In the genomic region with DNA sequence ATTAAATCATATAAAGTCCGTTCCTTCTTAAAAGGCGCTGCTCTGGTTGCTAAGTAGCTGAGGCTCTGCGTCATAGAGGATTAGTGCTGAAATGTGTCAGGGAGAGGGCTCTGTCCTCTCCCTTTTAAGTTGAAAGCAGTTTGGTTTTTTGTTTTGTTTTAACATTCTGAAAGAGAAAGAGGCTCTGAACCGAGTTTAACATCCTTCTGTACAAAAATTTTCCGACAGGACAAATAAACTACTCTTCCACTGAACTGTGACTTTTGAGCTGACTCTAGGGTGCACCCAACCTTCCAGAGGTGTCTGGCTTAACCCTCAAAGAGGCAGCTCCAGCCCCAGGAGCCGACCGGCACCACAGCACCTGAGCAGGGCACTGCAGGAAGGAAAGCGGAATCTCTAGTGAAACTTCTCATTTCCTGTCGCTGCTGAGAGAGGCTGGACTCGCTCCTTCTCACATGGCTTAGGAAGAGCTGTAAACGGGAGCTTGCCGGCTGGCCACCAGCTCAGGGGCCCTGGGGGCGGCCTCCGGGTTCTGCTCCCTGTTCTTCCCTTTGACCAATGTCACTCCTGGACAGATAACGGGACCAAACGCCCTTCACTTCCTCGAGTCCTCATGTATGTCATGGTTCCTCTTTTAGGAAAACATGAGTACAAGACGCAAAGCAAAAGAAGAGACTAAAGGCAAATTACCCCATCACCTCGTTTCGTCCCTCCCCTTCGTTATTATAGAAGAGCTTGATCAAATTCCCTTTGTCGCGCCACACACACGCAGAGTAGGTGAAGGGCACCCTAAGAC, we compare ENCODE assay signal across 8 cellular contexts. TPM values are rescaled to one million over a fixed set of nuclear protein-coding genes. Genes with fewer than 3 reads are reported as not detected.
DNase-seq lines count a peak whose midpoint lies in the region; ATAC-seq, FAIRE-seq and TF ChIP-seq lines count a peak whose summit lies in the region.

No MANE protein-coding gene starts in this region.

- DNase-seq in activated CD4-positive, alpha-beta T cell treated with anti-CD3 and anti-CD28 coated beads for 36 hours = peak; percentile 62
- DNase-seq in activated CD4-positive, alpha-beta T cell treated with anti-CD3 and anti-CD28 coated beads for 1 hour = no peak
- DNase-seq in brain microvascular endothelial cell (peak; percentile 7), keratinocyte (ENCODE audit: low read depth, low spot score) (no peak), GOT3 (lab: John Stamatoyannopoulos, UW) (no peak)
- DNase-seq in stimulated activated CD4-positive, alpha-beta T cell treated with anti-CD3 and anti-CD28 coated beads, Interleukin-15, amount 100 ng/mL, for 48 hours (ENCODE audit: low read depth in 2 of 2) = peak; percentile 16 to 31

- H3F3A ChIP-seq in SU-DHL-6 (ENCODE audit: insufficient read depth) = peaks cover 11% of the 10 kb centered on the region; the same call in 1 of the 2 replicates

- dilution Hi-C loops in keratinocyte (cut with MboI; ENCODE audit: extremely low pct_ligation_motif_present, low sequenced_read_pairs) = no loop called here

- peak overlapping the region; percentile 90 for H3K4me3 ChIP-seq in SU-DHL-6 (ENCODE audit: insufficient read depth, low read length, poor library complexity, severe bottlenecking)
- peak overlapping the region; percentile 51 for H3K4me3 ChIP-seq in brain microvascular endothelial cell (ENCODE audit: low read depth, low read length)
- peak overlapping the region in 2 of 3 experiments; percentile 51 to 61 for H3K4me3 ChIP-seq in keratinocyte (ENCODE audit: control insufficient read depth in 2 of 3, extremely low read depth in 1 of 3, insufficient read depth in 2 of 3, low read depth in 1 of 3, low read length in 3 of 3)

- H3K9me3 ChIP-seq in SU-DHL-6 (ENCODE audit: insufficient read depth, low read length) = no peaks in the 10 kb centered on the region
- no peaks in the 10 kb centered on the region for H3K9me3 ChIP-seq in keratinocyte (ENCODE audit: control insufficient read depth, low read depth, low read length)

- TF ChIP-seq CTCF in SU-DHL-6 (IDR thresholded peaks at IDR 0.05; ENCODE audit: insufficient read depth, low read length, poor library complexity, severe bottlenecking) (no peak), brain microvascular endothelial cell (IDR thresholded peaks at IDR 0.05; ENCODE audit: low read depth, low read length, missing control alignments) (no peak), keratinocyte (optimal IDR thresholded peaks at IDR 0.05 in 1 of 3, IDR thresholded peaks at IDR 0.05 in 1 of 3, conservative IDR thresholded peaks at IDR 0.05 in 1 of 3; ENCODE audit: extremely low read depth in 1 of 3, insufficient read depth in 2 of 3, low read length in 3 of 3) (no peak)

- no peaks in the 10 kb centered on the region for H3K36me3 Mint-ChIP-seq in activated CD4-positive, alpha-beta T cell treated with anti-CD3 and anti-CD28 coated beads for 36 hours (ENCODE audit: low read depth)

- POLR2A ChIA-PET in activated CD4-positive, alpha-beta T cell treated with anti-CD3 and anti-CD28 coated beads for 36 hours (lab: Charles Lee) = interaction anchor here (0.8 kb wide), 3 partner anchors 9 to 170 kb away, joined by 3 to 4 read pairs (median 3); no protein-coding TSS in a partner anchor

- H2AFZ ChIP-seq in SU-DHL-6 (ENCODE audit: low read depth, low read length, severe bottlenecking) (peak overlapping the region; percentile 86), keratinocyte (ENCODE audit: control insufficient read depth, low read length) (peak overlapping the region; percentile 88)

- CTCF ChIA-PET in activated CD4-positive, alpha-beta T cell treated with anti-CD3 and anti-CD28 coated beads for 36 hours (lab: Charles Lee) = interaction anchor here (0.7 to 1.9 kb wide), 14 partner anchors 8 to 182 kb away, joined by 3 to 13 read pairs (median 4); no protein-coding TSS in a partner anchor

- H3K4me3 Mint-ChIP-seq in activated CD4-positive, alpha-beta T cell treated with anti-CD3 and anti-CD28 coated beads for 36 hours = peak overlapping the region; percentile 84

- peak; percentile 85 for ATAC-seq in activated CD4-positive, alpha-beta T cell treated with anti-CD3 and anti-CD28 coated beads for 36 hours
- peak; percentile 79 for ATAC-seq in HG03095 (IDR thresholded peaks at IDR 0.05; ENCODE audit: unreplicated experiment)

- H3K9me1 ChIP-seq in keratinocyte (ENCODE audit: control insufficient read depth, extremely low read depth, insufficient read depth, low read length) = no peaks in the 10 kb centered on the region

- H3K36me3 ChIP-seq in SU-DHL-6 (ENCODE audit: low read length) = no peaks in the 10 kb centered on the region
- no peaks in the 10 kb centered on the region for H3K36me3 ChIP-seq in brain microvascular endothelial cell (replicated peaks)
- no peaks in the 10 kb centered on the region for H3K36me3 ChIP-seq in keratinocyte (ENCODE audit: control insufficient read depth in 2 of 2, extremely low read depth in 1 of 2, insufficient read depth in 2 of 2, low read length in 2 of 2)

- H3K9ac ChIP-seq in SU-DHL-6 (ENCODE audit: low read length) (peak overlapping the region; percentile 42), keratinocyte (ENCODE audit: control insufficient read depth, extremely low read depth, insufficient read depth, low read length) (peak overlapping the region; percentile 11)

- H3K4me2 ChIP-seq in SU-DHL-6 (ENCODE audit: low read depth, low read length, poor library complexity, severe bottlenecking) (peak overlapping the region; percentile 88), keratinocyte (ENCODE audit: control insufficient read depth, extremely low read depth, insufficient read depth, low read depth, low read length) (peak overlapping the region; percentile 93)

- no peaks in the 10 kb centered on the region for H3K27me3 ChIP-seq in SU-DHL-6 (ENCODE audit: low read length)
- H3K27me3 ChIP-seq in brain microvascular endothelial cell (replicated peaks) = peaks cover 17% of the 10 kb centered on the region
- peaks cover 9% of the 10 kb centered on the region for H3K27me3 ChIP-seq in keratinocyte (ENCODE audit: control insufficient read depth, extremely low read depth, insufficient read depth, low read length)

- H3K9me3 Mint-ChIP-seq in activated CD4-positive, alpha-beta T cell treated with anti-CD3 and anti-CD28 coated beads for 36 hours (ENCODE audit: low read depth) = no peaks in the 10 kb centered on the region

- in situ Hi-C loops in brain microvascular endothelial cell (cut with HindIII; ENCODE audit: low pct_ligation_motif_present, low sequenced_read_pairs) = no loop called here

- peak; percentile 26 for FAIRE-seq in keratinocyte (lab: Jason Lieb, UNC)

- no peaks in the 10 kb centered on the region for H3K79me2 ChIP-seq in SU-DHL-6 (ENCODE audit: insufficient read depth, low read length)
- no peaks in the 10 kb centered on the region for H3K79me2 ChIP-seq in keratinocyte (ENCODE audit: control insufficient read depth, insufficient read depth, low read length)

- peaks cover 23% of the 10 kb centered on the region for H3K4me1 Mint-ChIP-seq in activated CD4-positive, alpha-beta T cell treated with anti-CD3 and anti-CD28 coated beads for 36 hours

- intact Hi-C loops in activated CD4-positive, alpha-beta T cell treated with anti-CD3 and anti-CD28 coated beads for 36 hours (cut with DNase I, micrococcal nuclease) = loop anchor here (1.0 to 10.0 kb wide), 10 partner anchors 27 to 909 kb away; a partner anchor contains a TSS

- H3K4me1 ChIP-seq in keratinocyte (ENCODE audit: control insufficient read depth, extremely low read depth, insufficient read depth, low read length) = peaks cover 8% of the 10 kb centered on the region

- H3K27ac ChIP-seq in SU-DHL-6 (ENCODE audit: low read depth, low read length) (no peak overlapping the region), brain microvascular endothelial cell (no peak overlapping the region), keratinocyte (ENCODE audit: control insufficient read depth, insufficient read depth, low read length) (no peak overlapping the region)

- no peaks in the 10 kb centered on the region for H3K27me3 Mint-ChIP-seq in activated CD4-positive, alpha-beta T cell treated with anti-CD3 and anti-CD28 coated beads for 36 hours

- no peaks in the 10 kb centered on the region for H3K9me2 ChIP-seq in SU-DHL-6 (replicated peaks; ENCODE audit: insufficient read depth, low read length)

- H3K27ac Mint-ChIP-seq in activated CD4-positive, alpha-beta T cell treated with anti-CD3 and anti-CD28 coated beads for 36 hours = peak overlapping the region; percentile 89

- H4K20me1 ChIP-seq in SU-DHL-6 (ENCODE audit: low read depth, low read length) (no peaks in the 10 kb centered on the region; the same call in 1 of the 2 replicates), keratinocyte (ENCODE audit: control insufficient read depth, extremely low read depth, insufficient read depth, low read length) (no peaks in the 10 kb centered on the region)

RNA-seq across cellular contexts. Expression of a gene that starts 1.2 kb away (rescaled TPM):
- 1 to 10 TPM; 1.3 to 1.9 TPM for total RNA-seq in activated CD4-positive, alpha-beta T cell treated with anti-CD3 and anti-CD28 coated beads for 36 hours
- 12.6 to 19.6 TPM (median 17.6 TPM) in 3 replicates for polyA plus RNA-seq in keratinocyte
- 12.1 TPM for polyA plus RNA-seq in keratinocyte (2011; ENCODE audit: low read depth)
- 8.6 and 17.0 TPM in 2 replicates for polyA plus RNA-seq in keratinocyte (2011; cell fraction: cytosol; rRNA removed)
- 19.2 and 22.5 TPM in 2 replicates for polyA plus RNA-seq in keratinocyte (2011; cell fraction: nucleus; rRNA removed)
- 8.1 and 14.6 TPM in 2 replicates for polyA plus RNA-seq in keratinocyte (2012; ENCODE audit: low replicate concordance)
- polyA minus RNA-seq in keratinocyte = 5.3 to 43.1 TPM (median 28.7 TPM) in 3 replicates
- 9.6 TPM for polyA minus RNA-seq in keratinocyte (2011; cell fraction: cytosol; rRNA and poly(A)+ RNA removed)
- 16.9 and 26.4 TPM in 2 replicates for polyA minus RNA-seq in keratinocyte (2011; cell fraction: nucleus; rRNA and poly(A)+ RNA removed)

Comparison
In these comparisons a context has a peak if more than half of its experiments do, and no peak if none do; other contexts are left out.
1. DNase-seq: peak in activated CD4-positive, alpha-beta T cell treated with anti-CD3 and anti-CD28 coated beads for 36 hours (single experiment), brain microvascular endothelial cell (single experiment) and stimulated activated CD4-positive, alpha-beta T cell treated with anti-CD3 and anti-CD28 coated beads, Interleukin-15, amount 100 ng/mL, for 48 hours (2 of 2); none in activated CD4-positive, alpha-beta T cell treated with anti-CD3 and anti-CD28 coated beads for 1 hour (single experiment), keratinocyte (single experiment) and GOT3 (single experiment).
2. Peak in every context shown above with its lines, with median percentiles within 50 percentile points of each other: H3K4me3 ChIP-seq.